ENCODE assay signal across 8 cellular contexts in the genomic region with DNA sequence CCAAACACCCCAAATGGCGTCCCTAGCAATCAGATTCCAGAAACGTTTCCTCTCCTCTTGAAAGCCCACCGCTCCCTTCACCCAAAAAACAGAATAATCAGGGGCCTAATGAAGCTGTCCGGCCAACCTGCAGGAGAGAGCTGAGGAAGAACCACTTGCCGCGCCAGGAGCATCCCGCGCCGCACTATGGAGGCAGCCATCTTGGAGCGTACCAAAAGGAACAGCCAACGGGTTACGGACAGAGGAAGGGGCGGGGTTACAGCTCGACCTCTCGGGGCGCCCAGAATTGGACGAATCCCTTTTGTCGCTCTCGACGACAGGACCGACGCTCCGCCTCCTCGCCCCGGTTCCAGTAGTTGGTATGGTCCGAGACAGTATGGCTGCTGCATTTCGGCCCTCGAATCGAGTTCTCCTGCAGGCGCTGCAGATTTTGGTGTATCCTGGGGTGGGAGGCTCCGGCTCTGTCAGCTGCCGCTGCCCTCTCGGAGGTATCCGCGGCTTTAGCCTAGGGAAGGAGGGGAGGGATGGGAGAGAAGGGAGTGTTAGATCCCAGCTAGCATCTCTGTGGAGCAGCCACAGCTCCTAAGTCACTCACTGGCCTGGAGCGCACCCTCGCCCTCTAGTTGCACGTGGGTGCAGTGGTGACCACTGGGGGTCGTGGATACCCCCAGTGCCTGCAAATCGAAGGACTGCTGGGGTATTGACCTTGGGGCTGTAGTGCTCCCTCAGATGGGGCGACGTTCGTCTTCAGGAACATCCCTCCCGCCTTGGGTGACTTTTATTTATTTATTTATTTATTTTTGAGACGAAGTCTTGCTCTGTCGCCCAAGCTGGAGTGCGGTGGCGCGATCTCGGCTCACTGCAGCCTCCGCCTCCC. TPM values are rescaled to one million over a fixed set of nuclear protein-coding genes. Genes with fewer than 3 reads are reported as not detected.
DNase-seq lines count a peak whose midpoint lies in the region; ATAC-seq, FAIRE-seq and TF ChIP-seq lines count a peak whose summit lies in the region.

A gene (minus strand): TSS at position 219 of the 877 bp plus-strand sequence. CDS start 19 bp downstream, at position 200.
A gene with protein sequence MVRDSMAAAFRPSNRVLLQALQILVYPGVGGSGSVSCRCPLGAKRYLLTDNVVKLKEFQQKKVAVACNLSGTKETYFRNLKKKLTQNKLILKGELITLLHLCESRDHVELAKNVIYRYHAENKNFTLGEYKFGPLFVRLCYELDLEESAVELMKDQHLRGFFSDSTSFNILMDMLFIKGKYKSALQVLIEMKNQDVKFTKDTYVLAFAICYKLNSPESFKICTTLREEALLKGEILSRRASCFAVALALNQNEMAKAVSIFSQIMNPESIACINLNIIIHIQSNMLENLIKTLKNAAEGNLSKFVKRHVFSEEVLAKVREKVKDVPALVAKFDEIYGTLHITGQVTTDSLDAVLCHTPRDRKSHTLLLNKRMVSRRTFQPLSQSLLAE (plus strand): TSS at position 352 of the 877 bp plus-strand sequence. CDS start 10 bp downstream, at position 362.

- no peaks in the 10 kb centered on the region for H3K9me3 ChIP-seq in keratinocyte (ENCODE audit: control insufficient read depth, low read depth, low read length)

- peak within 1 kb of the TSS; percentile 96 for H2AFZ ChIP-seq in keratinocyte (ENCODE audit: control insufficient read depth, low read length)

- H3K4me3 ChIP-seq in keratinocyte (ENCODE audit: control insufficient read depth in 2 of 3, extremely low read depth in 1 of 3, insufficient read depth in 2 of 3, low read depth in 1 of 3, low read length in 3 of 3), result peak within 1 kb of the TSS; percentile 57 to 100 (median 100)

- H3K27ac ChIP-seq in keratinocyte (ENCODE audit: control insufficient read depth, insufficient read depth, low read length), result peak within 1 kb of the TSS; percentile 90

- no peaks in the 10 kb centered on the region for H3K27me3 ChIP-seq in keratinocyte (ENCODE audit: control insufficient read depth, extremely low read depth, insufficient read depth, low read length)

- peak; percentile 99 for DNase-seq in Ammon's horn (ENCODE audit: low spot score)
- DNase-seq in NCI-H446 treated with DMSO at 0.1 percent for 48 hours (lab: John Stamatoyannopoulos, UW), result peak; percentile 96
- DNase-seq in activated CD4-positive, CD25-positive, alpha-beta regulatory T cell treated with anti-CD3 and anti-CD28 coated beads, Interleukin-2, amount 50 U/mL, for 72 hours, result peak; percentile 89
- peak; percentile 100 for DNase-seq in cerebellum (ENCODE audit: low spot score)
- peak; percentile 70 for DNase-seq in keratinocyte (ENCODE audit: low read depth, low spot score)
- DNase-seq in stimulated activated CD4-positive, alpha-beta T cell treated with anti-CD3 and anti-CD28 coated beads, Interleukin-15, amount 100 ng/mL, for 1 hour (ENCODE audit: low read depth in 1 of 2, low spot score in 1 of 2), result peak; percentile 82 to 85

- FAIRE-seq in keratinocyte (lab: Jason Lieb, UNC), result peak; percentile 81

- no peaks in the 10 kb centered on the region for H3K9me1 ChIP-seq in keratinocyte (ENCODE audit: control insufficient read depth, extremely low read depth, insufficient read depth, low read length)

- H3K36me3 ChIP-seq in keratinocyte (ENCODE audit: control insufficient read depth in 2 of 2, extremely low read depth in 1 of 2, insufficient read depth in 2 of 2, low read length in 2 of 2), result peaks cover 0 to 4% of the 10 kb centered on the region in 2 experiments

- peak; percentile 99 for ATAC-seq in GM19043 (IDR thresholded peaks at IDR 0.05; ENCODE audit: low read depth, unreplicated experiment)
- peak; percentile 92 for ATAC-seq in HG03378 (IDR thresholded peaks at IDR 0.05; ENCODE audit: unreplicated experiment)

- peaks cover 28% of the 10 kb centered on the region for H3K4me1 ChIP-seq in keratinocyte (ENCODE audit: control insufficient read depth, extremely low read depth, insufficient read depth, low read length)

- peaks cover 43% of the 10 kb centered on the region for H3K79me2 ChIP-seq in keratinocyte (ENCODE audit: control insufficient read depth, insufficient read depth, low read length)

- peak in 1 of 3 experiments; percentile 46 for TF ChIP-seq CTCF in keratinocyte (optimal IDR thresholded peaks at IDR 0.05 in 1 of 3, IDR thresholded peaks at IDR 0.05 in 1 of 3, conservative IDR thresholded peaks at IDR 0.05 in 1 of 3; ENCODE audit: extremely low read depth in 1 of 3, insufficient read depth in 2 of 3, low read length in 3 of 3)

- dilution Hi-C loops in keratinocyte (cut with MboI; ENCODE audit: extremely low pct_ligation_motif_present, low sequenced_read_pairs), result no loop called here

- peak within 1 kb of the TSS; percentile 92 for H3K9ac ChIP-seq in keratinocyte (ENCODE audit: control insufficient read depth, extremely low read depth, insufficient read depth, low read length)

- H3K4me2 ChIP-seq in keratinocyte (ENCODE audit: control insufficient read depth, extremely low read depth, insufficient read depth, low read depth, low read length), result peak within 1 kb of the TSS; percentile 91

- H4K20me1 ChIP-seq in keratinocyte (ENCODE audit: control insufficient read depth, extremely low read depth, insufficient read depth, low read length), result no peaks in the 10 kb centered on the region

RNA-seq across cellular contexts. Expression of the first gene that starts in this region (rescaled TPM):
- total RNA-seq in cerebellum, result 56.3 TPM
- polyA plus RNA-seq in keratinocyte, result 58.9 to 98.7 TPM (median 79.2 TPM) in 3 replicates
- 17.9 TPM for polyA plus RNA-seq in keratinocyte (2011; ENCODE audit: low read depth)
- polyA plus RNA-seq in keratinocyte (2011; cell fraction: cytosol; rRNA removed), result 47.8 and 68.7 TPM in 2 replicates
- 55.8 and 58.3 TPM in 2 replicates for polyA plus RNA-seq in keratinocyte (2011; cell fraction: nucleus; rRNA removed)
- polyA plus RNA-seq in keratinocyte (2012; ENCODE audit: low replicate concordance), result 26.4 and 46.7 TPM in 2 replicates
- polyA minus RNA-seq in keratinocyte, result 68.0 to 132 TPM (median 89.5 TPM) in 3 replicates
- polyA minus RNA-seq in keratinocyte (2011; cell fraction: cytosol; rRNA and poly(A)+ RNA removed), result 65.4 TPM
- 36.3 and 66.4 TPM in 2 replicates for polyA minus RNA-seq in keratinocyte (2011; cell fraction: nucleus; rRNA and poly(A)+ RNA removed)

RNA-seq across cellular contexts. Expression of the second gene that starts in this region (rescaled TPM):
- total RNA-seq in cerebellum, result 7.3 TPM
- 9.9 to 13.1 TPM (median 11.5 TPM) in 3 replicates for polyA plus RNA-seq in keratinocyte
- polyA plus RNA-seq in keratinocyte (2011; ENCODE audit: low read depth), result 6.4 TPM
- polyA plus RNA-seq in keratinocyte (2011; cell fraction: cytosol; rRNA removed), result 6.9 and 12.8 TPM in 2 replicates
- 17.7 and 18.9 TPM in 2 replicates for polyA plus RNA-seq in keratinocyte (2011; cell fraction: nucleus; rRNA removed)
- 6.1 and 6.9 TPM in 2 replicates for polyA plus RNA-seq in keratinocyte (2012; ENCODE audit: low replicate concordance)
- 7.0 to 13.2 TPM (median 9.0 TPM) in 3 replicates for polyA minus RNA-seq in keratinocyte
- 5.4 TPM for polyA minus RNA-seq in keratinocyte (2011; cell fraction: cytosol; rRNA and poly(A)+ RNA removed)
- polyA minus RNA-seq in keratinocyte (2011; cell fraction: nucleus; rRNA and poly(A)+ RNA removed), result 4.9 and 9.6 TPM in 2 replicates

Comparison
In these comparisons a context has a peak if more than half of its experiments do, and no peak if none do; other contexts are left out.
1. Peak in every context shown above with its lines: DNase-seq, ATAC-seq, H3K4me3 ChIP-seq and H3K27ac ChIP-seq.